ENCODE assay signal across 14 cellular contexts in genomic region chr3:186057594-186057993, GRCh38. TPM values are rescaled to one million over a fixed set of nuclear protein-coding genes. Genes with fewer than 3 reads are reported as not detected.
A peak's percentile ranks its signal among the peaks of the same experiment; 100 is the strongest.
DNase-seq lines count a peak whose midpoint lies in the region; ATAC-seq, FAIRE-seq and TF ChIP-seq lines count a peak whose summit lies in the region.
"Had no signal": no experiment of that assay in that cellular context is flagged by ENCODE, and none has a peak within 500 bp of the region (broad histone marks: within the 10 kb centered on the region; RNA-seq: fewer than 3 reads in every experiment).

No MANE protein-coding gene starts in this region.

- H3K4me3 ChIP-seq in bronchial epithelial cell (ENCODE audit: low read depth, low read length) (no peak overlapping the region), ascending aorta (no peak overlapping the region)
- H3K4me3 ChIP-seq: psoas muscle had no signal

- no peak for TF ChIP-seq CTCF in bronchial epithelial cell (IDR thresholded peaks at IDR 0.05; ENCODE audit: insufficient read depth, low read length, severe bottlenecking)
- TF ChIP-seq CTCF in ascending aorta (IDR thresholded peaks at IDR 0.05): no peak

- H3K4me1 ChIP-seq in ascending aorta: no peaks in the 10 kb centered on the region
- H3K4me1 ChIP-seq: psoas muscle had no signal

- H3K36me3 ChIP-seq in bronchial epithelial cell (ENCODE audit: control insufficient read depth, insufficient read depth, low read length) (no peaks in the 10 kb centered on the region), ascending aorta (peaks cover 13 to 63% of the 10 kb centered on the region in 2 donors)

- peak; percentile 18 for DNase-seq in Daoy (ENCODE audit: low read depth)
- DNase-seq in M059J (ENCODE audit: low read depth): peak; percentile 11
- DNase-seq in bronchial epithelial cell (ENCODE audit: low read depth): peak; percentile 81
- DNase-seq in islet precursor cell: peak; percentile 87
- DNase-seq in occipital lobe (lab: John Stamatoyannopoulos, UW): no peak
- no peak for DNase-seq in ascending aorta (ENCODE audit: low spot score in 2 of 2)
- no peak for DNase-seq in T-helper 1 cell
- DNase-seq: activated CD4-positive, CD25-positive, alpha-beta regulatory T cell treated with anti-CD3 and anti-CD28 coated beads, Interleukin-2, amount 50 U/mL, for 72 hours; left ventricle myocardium superior; NCI-H1436 treated with DMSO at 0.1 percent for 48 hours; psoas muscle; RPMI8226; trophoblast cell had no signal

- H3K27ac ChIP-seq in ascending aorta: no peak overlapping the region
- H3K27ac ChIP-seq: psoas muscle had no signal

- peak; percentile 13 for FAIRE-seq in bronchial epithelial cell (lab: Jason Lieb, UNC)

- ATAC-seq in GM19463 (IDR thresholded peaks at IDR 0.05; ENCODE audit: unreplicated experiment): no peak
- ATAC-seq: left ventricle myocardium superior, psoas muscle had no signal

- H3K9me3 ChIP-seq in ascending aorta: no peaks in the 10 kb centered on the region
- H3K9me3 ChIP-seq: psoas muscle had no signal

- intact Hi-C loops in ascending aorta (cut with DNase I): no loop called here

- H3K27me3 ChIP-seq in bronchial epithelial cell (ENCODE audit: control insufficient read depth, insufficient read depth, low read length) (no peaks in the 10 kb centered on the region), ascending aorta (no peaks in the 10 kb centered on the region)

RNA-seq across cellular contexts. Expression of gene ETV5, which starts 51.3 kb away (rescaled TPM):
- 48.0 and 53.0 TPM in 2 replicates for total RNA-seq in Daoy (2014; rRNA removed; shearing (Covaris generic))
- 52.6 and 52.9 TPM in 2 replicates for total RNA-seq in M059J (2014; rRNA removed; shearing (Covaris generic))
- total RNA-seq in bronchial epithelial cell: 12.9 and 14.0 TPM in 2 replicates
- total RNA-seq in occipital lobe: 46.2 TPM
- 15.8 TPM for total RNA-seq in ascending aorta

Comparison
In these comparisons a context has a peak if more than half of its experiments do, and no peak if none do; other contexts are left out.
1. DNase-seq: peak in Daoy (single experiment), M059J (single experiment), bronchial epithelial cell (single experiment) and islet precursor cell (single experiment); none in occipital lobe (single experiment), ascending aorta (0 of 2) and T-helper 1 cell (0 of 5).